In genomic region chr2:173092844-173093402, GRCh38 we compare ENCODE assay signal across 14 cellular contexts. TPM values are rescaled to one million over a fixed set of nuclear protein-coding genes. Genes with fewer than 3 reads are reported as not detected.
DNase-seq lines count a peak whose midpoint lies in the region; ATAC-seq, FAIRE-seq and TF ChIP-seq lines count a peak whose summit lies in the region.
"Had no signal": no experiment of that assay in that cellular context is flagged by ENCODE, and none has a peak within 500 bp of the region (broad histone marks: within the 10 kb centered on the region; RNA-seq: fewer than 3 reads in every experiment).

No MANE protein-coding gene starts in this region.

- no peaks in the 10 kb centered on the region for H4K20me1 ChIP-seq in keratinocyte (ENCODE audit: control insufficient read depth, extremely low read depth, insufficient read depth, low read length)

- TF ChIP-seq EP300 in sigmoid colon (IDR thresholded peaks at IDR 0.05) (no peak), tibial nerve (IDR thresholded peaks at IDR 0.05) (no peak)

- H3K4me1 ChIP-seq in heart right ventricle: peaks cover 3 to 75% (median 47%) of the 10 kb centered on the region in 9 donors
- peaks cover 15% of the 10 kb centered on the region for H3K4me1 ChIP-seq in keratinocyte (ENCODE audit: control insufficient read depth, extremely low read depth, insufficient read depth, low read length)
- peaks cover 0 to 78% (median 62%) of the 10 kb centered on the region in 4 donors for H3K4me1 ChIP-seq in sigmoid colon
- H3K4me1 ChIP-seq in uterus: peaks cover 5 to 11% of the 10 kb centered on the region in 2 donors
- H3K4me1 ChIP-seq in tibial nerve: peaks cover 0 to 6% (median 0%) of the 10 kb centered on the region in 4 donors
- no peaks in the 10 kb centered on the region for H3K4me1 ChIP-seq in kidney (ENCODE audit: control insufficient read depth in 1 of 2, insufficient read depth in 1 of 2, low read depth in 1 of 2, low read length in 2 of 2)
- H3K4me1 ChIP-seq: BLaER1 treated with 17β-estradiol and CSF1 and Interleukin-3, amounts not matched to agents 10 nM and 100 nM; HAP-1 had no signal

- H3K9me1 ChIP-seq in keratinocyte (ENCODE audit: control insufficient read depth, extremely low read depth, insufficient read depth, low read length): no peaks in the 10 kb centered on the region

- H3K27me3 ChIP-seq in heart right ventricle: no peaks in the 10 kb centered on the region
- H3K27me3 ChIP-seq in keratinocyte (ENCODE audit: control insufficient read depth, extremely low read depth, insufficient read depth, low read length): no peaks in the 10 kb centered on the region
- no peaks in the 10 kb centered on the region for H3K27me3 ChIP-seq in sigmoid colon
- H3K27me3 ChIP-seq in uterus: no peaks in the 10 kb centered on the region
- H3K27me3 ChIP-seq in tibial nerve: no peaks in the 10 kb centered on the region
- H3K27me3 ChIP-seq: BLaER1 treated with 17β-estradiol and CSF1 and Interleukin-3, amounts not matched to agents 10 nM and 100 nM had no signal

- ATAC-seq in heart right ventricle (no peak), Right ventricle myocardium superior (ENCODE audit: poor library complexity) (no peak)

- intact Hi-C loops in heart right ventricle (cut with DNase I): loop anchor here in 4 of 10 donors (2.0 to 5.0 kb wide), 5 partner anchors 66 to 119 kb away; no protein-coding TSS in a partner anchor
- intact Hi-C loops in Right ventricle myocardium superior (cut with DNase I): no loop called here
- intact Hi-C loops in sigmoid colon (cut with DNase I): no loop called here
- intact Hi-C loops in uterus (cut with DNase I; ENCODE audit: low total_unique reads): no loop called here
- intact Hi-C loops in kidney (cut with DNase I): no loop called here

- no peaks in the 10 kb centered on the region for H3K9me3 ChIP-seq in heart right ventricle
- no peaks in the 10 kb centered on the region for H3K9me3 ChIP-seq in keratinocyte (ENCODE audit: control insufficient read depth, low read depth, low read length)
- no peaks in the 10 kb centered on the region for H3K9me3 ChIP-seq in sigmoid colon
- no peaks in the 10 kb centered on the region for H3K9me3 ChIP-seq in uterus
- no peaks in the 10 kb centered on the region for H3K9me3 ChIP-seq in tibial nerve
- no peaks in the 10 kb centered on the region for H3K9me3 ChIP-seq in kidney (ENCODE audit: control insufficient read depth in 1 of 2, low read length in 2 of 2)
- H3K9me3 ChIP-seq: BLaER1 treated with 17β-estradiol and CSF1 and Interleukin-3, amounts not matched to agents 10 nM and 100 nM; HAP-1 had no signal

- H3K4me2 ChIP-seq in keratinocyte (ENCODE audit: control insufficient read depth, extremely low read depth, insufficient read depth, low read depth, low read length): peak overlapping the region; percentile 38
- H3K4me2 ChIP-seq: BLaER1 treated with 17β-estradiol and CSF1 and Interleukin-3, amounts not matched to agents 10 nM and 100 nM had no signal

- no peak for TF ChIP-seq CTCF in heart right ventricle (IDR thresholded peaks at IDR 0.05)
- no peak for TF ChIP-seq CTCF in keratinocyte (optimal IDR thresholded peaks at IDR 0.05 in 1 of 3, IDR thresholded peaks at IDR 0.05 in 1 of 3, conservative IDR thresholded peaks at IDR 0.05 in 1 of 3; ENCODE audit: extremely low read depth in 1 of 3, insufficient read depth in 2 of 3, low read length in 3 of 3)
- no peak for TF ChIP-seq CTCF in sigmoid colon (IDR thresholded peaks at IDR 0.05)
- TF ChIP-seq CTCF in uterus (IDR thresholded peaks at IDR 0.05): no peak
- TF ChIP-seq CTCF in tibial nerve (IDR thresholded peaks at IDR 0.05): no peak
- no peak for TF ChIP-seq CTCF in kidney (IDR thresholded peaks at IDR 0.05; ENCODE audit: borderline replicate concordance, extremely low read depth, insufficient read depth)

- FAIRE-seq in keratinocyte (lab: Jason Lieb, UNC) (peak; percentile 36), kidney (lab: Jason Lieb, UNC) (no peak)

- H3K9ac ChIP-seq in keratinocyte (ENCODE audit: control insufficient read depth, extremely low read depth, insufficient read depth, low read length) (no peak overlapping the region), kidney (ENCODE audit: low read length in 2 of 2) (no peak overlapping the region)
- H3K9ac ChIP-seq: BLaER1 treated with 17β-estradiol and CSF1 and Interleukin-3, amounts not matched to agents 10 nM and 100 nM had no signal

- peaks cover 28% of the 10 kb centered on the region for H3K79me2 ChIP-seq in keratinocyte (ENCODE audit: control insufficient read depth, insufficient read depth, low read length)

- peak overlapping the region in 5 of 10 donors; percentile 22 to 33 (median 30) for H3K4me3 ChIP-seq in heart right ventricle
- H3K4me3 ChIP-seq in keratinocyte (ENCODE audit: control insufficient read depth in 2 of 3, extremely low read depth in 1 of 3, insufficient read depth in 2 of 3, low read depth in 1 of 3, low read length in 3 of 3): no peak overlapping the region
- H3K4me3 ChIP-seq in sigmoid colon: no peak overlapping the region
- no peak overlapping the region for H3K4me3 ChIP-seq in uterus
- no peak overlapping the region for H3K4me3 ChIP-seq in tibial nerve
- H3K4me3 ChIP-seq in kidney (ENCODE audit: low read length in 2 of 2): no peak overlapping the region
- H3K4me3 ChIP-seq: BLaER1 treated with 17β-estradiol and CSF1 and Interleukin-3, amounts not matched to agents 10 nM and 100 nM; HAP-1 had no signal

- H3K27ac ChIP-seq in heart right ventricle (peak overlapping the region in 7 of 10 donors; percentile 22 to 83 (median 79)), keratinocyte (ENCODE audit: control insufficient read depth, insufficient read depth, low read length) (peak overlapping the region; percentile 6), sigmoid colon (peak overlapping the region; percentile 77 to 87 (median 83)), uterus (peak overlapping the region; percentile 82 to 92), tibial nerve (no peak overlapping the region), kidney (ENCODE audit: low read depth in 2 of 2, low read length in 2 of 2) (no peak overlapping the region)
- H3K27ac ChIP-seq: BLaER1 treated with 17β-estradiol and CSF1 and Interleukin-3, amounts not matched to agents 10 nM and 100 nM had no signal

- TF ChIP-seq POLR2A in sigmoid colon (IDR thresholded peaks at IDR 0.05) (no peak), uterus (IDR thresholded peaks at IDR 0.05) (no peak), tibial nerve (IDR thresholded peaks at IDR 0.05) (no peak)

- WGBS in heart right ventricle, 2 donors: 68 to 84% methylated on average over 3 of the region's 3 CpGs
- 24 to 70% methylated on average over 3 of the region's 3 CpGs for WGBS in sigmoid colon, 2 donors
- WGBS in tibial nerve, 2 donors: 93 to 96% methylated on average over 3 of the region's 3 CpGs

- H2AFZ ChIP-seq in keratinocyte (ENCODE audit: control insufficient read depth, low read length): no peak overlapping the region

- dilution Hi-C loops in keratinocyte (cut with MboI; ENCODE audit: extremely low pct_ligation_motif_present, low sequenced_read_pairs): no loop called here

- peaks cover 0 to 50% (median 0%) of the 10 kb centered on the region in 9 donors for H3K36me3 ChIP-seq in heart right ventricle
- H3K36me3 ChIP-seq in keratinocyte (ENCODE audit: control insufficient read depth in 2 of 2, extremely low read depth in 1 of 2, insufficient read depth in 2 of 2, low read length in 2 of 2): peaks cover 2 to 14% of the 10 kb centered on the region in 2 experiments
- H3K36me3 ChIP-seq in sigmoid colon: peaks cover 0 to 21% (median 0%) of the 10 kb centered on the region in 4 donors
- H3K36me3 ChIP-seq in uterus: no peaks in the 10 kb centered on the region
- H3K36me3 ChIP-seq in tibial nerve: peaks cover 0 to 11% (median 0%) of the 10 kb centered on the region in 3 donors
- H3K36me3 ChIP-seq in kidney (ENCODE audit: control insufficient read depth in 1 of 2, insufficient read depth in 2 of 2, low read length in 2 of 2): no peaks in the 10 kb centered on the region

- no peak for DNase-seq in heart right ventricle
- DNase-seq in Right ventricle myocardium superior: no peak
- DNase-seq in keratinocyte (ENCODE audit: low read depth, low spot score): no peak
- no peak for DNase-seq in sigmoid colon
- DNase-seq in uterus: no peak
- no peak for DNase-seq in NCI-H2107 treated with DMSO at 0.1 percent for 48 hours (lab: John Stamatoyannopoulos, UW; ENCODE audit: unreplicated experiment)
- no peak for DNase-seq in tibial nerve (ENCODE audit: low spot score in 2 of 2)
- no peak for DNase-seq in kidney
- DNase-seq: NCI-H1092, NCI-H1694 treated with DMSO at 0.1 percent for 48 hours, NCI-H748 treated with DMSO at 0.1 percent for 48 hours, SHP77 had no signal

RNA-seq across cellular contexts. Expression of gene MAP3K20, which starts 17.3 kb away (rescaled TPM):
- total RNA-seq in heart right ventricle (100 to 1,000 TPM; 357 to 560 (median 437) TPM), Right ventricle myocardium superior (402 TPM), sigmoid colon (100 to 1,000 TPM; 189 to 255 (median 219) TPM), uterus (100 to 1,000 TPM in 2 of 4 donors, 10 to 100 TPM in 2; 47.6 to 183 (median 124) TPM), tibial nerve (10 to 100 TPM; 21.9 to 32.6 (median 23.2) TPM), kidney (25.6 TPM)
- polyA plus RNA-seq in heart right ventricle (10 to 100 TPM; 63.2 to 64.7 TPM), keratinocyte (23.9 to 31.7 TPM (median 28.1 TPM) in 3 replicates), sigmoid colon (10 to 100 TPM in 1 of 3 donors, 1 to 10 TPM in 2; 6.2 to 29.6 (median 9.6) TPM), kidney (ENCODE audit: insufficient read depth, low read depth, low replicate concordance) (3.9 TPM)
- polyA plus RNA-seq in keratinocyte (2011; ENCODE audit: low read depth): 16.6 TPM
- polyA plus RNA-seq in keratinocyte (2011; cell fraction: cytosol; rRNA removed): 18.3 and 35.3 TPM in 2 replicates
- polyA plus RNA-seq in keratinocyte (2011; cell fraction: nucleus; rRNA removed): 21.7 and 21.9 TPM in 2 replicates
- polyA plus RNA-seq in keratinocyte (2012; ENCODE audit: low replicate concordance): 17.5 and 24.7 TPM in 2 replicates
- 8.5 to 72.1 TPM (median 43.9 TPM) in 3 replicates for polyA minus RNA-seq in keratinocyte
- 59.5 TPM for polyA minus RNA-seq in keratinocyte (2011; cell fraction: cytosol; rRNA and poly(A)+ RNA removed)
- polyA minus RNA-seq in keratinocyte (2011; cell fraction: nucleus; rRNA and poly(A)+ RNA removed): 16.7 and 40.3 TPM in 2 replicates

Comparison
In these comparisons a context has a peak if more than half of its experiments do, and no peak if none do; other contexts are left out.
1. H3K27ac ChIP-seq: peak in heart right ventricle (7 of 10), keratinocyte (single experiment), sigmoid colon (4 of 4) and uterus (2 of 2); none in tibial nerve (0 of 4) and kidney (0 of 2).